Comparison of ENCODE assay signal across 32 cellular contexts in the genomic region with DNA sequence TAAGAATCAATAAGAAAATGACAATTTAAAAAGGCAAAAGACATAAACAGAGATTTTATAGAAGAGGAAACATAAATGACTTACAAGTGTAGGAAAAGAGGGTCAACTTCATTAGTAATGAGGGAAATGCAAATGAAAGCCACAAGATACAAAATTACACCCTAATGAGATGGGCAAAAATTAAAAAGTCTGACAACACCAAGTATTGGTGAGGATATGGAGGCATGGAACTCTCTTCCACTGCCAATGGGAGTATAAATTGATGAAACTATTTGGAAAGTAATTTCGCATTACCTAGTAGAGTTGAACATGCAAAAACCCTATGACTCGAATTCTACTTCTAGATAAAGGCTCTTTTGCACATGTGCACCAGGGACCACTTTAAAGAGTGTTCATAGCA.
"Had no signal": no experiment of that assay in that cellular context is flagged by ENCODE, and none has a peak within 500 bp of the region (broad histone marks: within the 10 kb centered on the region; RNA-seq: fewer than 3 reads in every experiment).

No MANE protein-coding gene starts in this region.

- H3K36me3 ChIP-seq: adrenal gland, ascending aorta, brain microvascular endothelial cell, breast epithelium, cardiac muscle cell had no signal

- DNase-seq: activated effector memory CD4-positive, alpha-beta T cell treated with anti-CD3 and anti-CD28 coated beads, Interleukin-2, amount 50 U/mL, for 16 hours; activated effector memory CD4-positive, alpha-beta T cell treated with Interleukin-2 at 50 U/mL for 16 hours; activated gamma-delta T cell; activated gamma-delta T cell treated with Interleukin-2 at 50 U/mL for 16 hours; activated naive CD4-positive, alpha-beta T cell; activated naive CD4-positive, alpha-beta T cell treated with anti-CD3 and anti-CD28 coated beads for 36 hours; activated naive CD4-positive, alpha-beta T cell treated with anti-CD3 and anti-CD28 coated beads, Interleukin-2, amount 10 ng/mL, durations not matched to agents 7 days and 5 days; activated naive CD4-positive, alpha-beta T cell treated with anti-CD3 and anti-CD28 coated beads, Interleukin-2, amount 50 U/mL, for 16 hours; activated naive CD4-positive, alpha-beta T cell treated with Interleukin-2 at 50 U/mL for 16 hours; activated naive CD8-positive, alpha-beta T cell treated with anti-CD3 and anti-CD28 coated beads for 36 hours; activated naive CD8-positive, alpha-beta T cell treated with anti-CD3 and anti-CD28 coated beads, Interleukin-2, amount 10 ng/mL, durations not matched to agents 7 days and 5 days; activated naive CD8-positive, alpha-beta T cell treated with anti-CD3 and anti-CD28 coated beads, Interleukin-2, amount 50 U/mL, for 24 hours; activated T-cell treated with anti-CD3 and anti-CD28 coated beads, Interleukin-2, amount 50 U/mL, for 1 hour; activated T-cell treated with anti-CD3 and anti-CD28 coated beads, Interleukin-2, amount 50 U/mL, for 24 hours; activated T-cell treated with anti-CD3 and anti-CD28 coated beads, Interleukin-2, amount 50 U/mL, for 4 hours; activated T-cell treated with anti-CD3 and anti-CD28 coated beads, Interleukin-2, amount 50 U/mL, for 48 hours; activated T-cell treated with anti-CD3 and anti-CD28 coated beads, Interleukin-2, amount 50 U/mL, for 72 hours; adrenal gland; amniotic stem cell; amygdala; anterior cingulate cortex; aorta; body of pancreas; brain microvascular endothelial cell; caudate nucleus; central memory CD4-positive, alpha-beta T cell; cerebellar nuclear complex had no signal

- FAIRE-seq: astrocyte, bronchial epithelial cell had no signal

- H3K4me1 ChIP-seq: adrenal gland, ascending aorta, body of pancreas, breast epithelium had no signal

- H3K9me3 ChIP-seq: adrenal gland, ascending aorta, breast epithelium had no signal

- H3K27me3 ChIP-seq: adrenal gland, ascending aorta, body of pancreas, brain microvascular endothelial cell, breast epithelium, cardiac muscle cell had no signal

- H3K4me3 ChIP-seq: adrenal gland, ascending aorta, body of pancreas, breast epithelium, cardiac muscle cell had no signal

- H3K27ac ChIP-seq: adrenal gland, ascending aorta, body of pancreas, brain microvascular endothelial cell, breast epithelium, cardiac muscle cell had no signal
